Comparison of ENCODE assay signal across 8 cellular contexts in genomic region chr2:61017556-61018318, GRCh38. TPM values are rescaled to one million over a fixed set of nuclear protein-coding genes. Genes with fewer than 3 reads are reported as not detected.
DNase-seq lines count a peak whose midpoint lies in the region; ATAC-seq and TF ChIP-seq lines count a peak whose summit lies in the region.

A gene with protein sequence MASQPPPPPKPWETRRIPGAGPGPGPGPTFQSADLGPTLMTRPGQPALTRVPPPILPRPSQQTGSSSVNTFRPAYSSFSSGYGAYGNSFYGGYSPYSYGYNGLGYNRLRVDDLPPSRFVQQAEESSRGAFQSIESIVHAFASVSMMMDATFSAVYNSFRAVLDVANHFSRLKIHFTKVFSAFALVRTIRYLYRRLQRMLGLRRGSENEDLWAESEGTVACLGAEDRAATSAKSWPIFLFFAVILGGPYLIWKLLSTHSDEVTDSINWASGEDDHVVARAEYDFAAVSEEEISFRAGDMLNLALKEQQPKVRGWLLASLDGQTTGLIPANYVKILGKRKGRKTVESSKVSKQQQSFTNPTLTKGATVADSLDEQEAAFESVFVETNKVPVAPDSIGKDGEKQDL (plus strand): TSS chr2:61017720. CDS start chr2:61017760, 40 bp downstream.
Gene PUS10 (minus strand): TSS chr2:61018255. CDS start chr2:61011890, 6,365 bp downstream.

- ATAC-seq in GM18502 (IDR thresholded peaks at IDR 0.05; ENCODE audit: poor library complexity, unreplicated experiment) (peak; percentile 74), HG02938 (IDR thresholded peaks at IDR 0.05; ENCODE audit: unreplicated experiment) (peak; percentile 69)

- DNase-seq in A172 (ENCODE audit: low spot score) (peak; percentile 41), NCI-H2029 treated with DMSO at 0.1 percent for 48 hours (lab: John Stamatoyannopoulos, UW) (peak; percentile 73), cerebellar cortex (ENCODE audit: low spot score) (peak; percentile 87), kidney glomerular epithelial cell (lab: John Stamatoyannopoulos, UW) (peak; percentile 82)
- DNase-seq in stimulated activated CD4-positive, alpha-beta T cell treated with anti-CD3 and anti-CD28 coated beads, Interleukin-15, amount 100 ng/mL, for 48 hours (ENCODE audit: low read depth in 2 of 2), result peak; percentile 61 to 62

- no peak for TF ChIP-seq CTCF in WI38 (IDR thresholded peaks at IDR 0.05; ENCODE audit: low read depth, low read length)

- peak within 1 kb of the TSS; percentile 100 for H3K4me3 ChIP-seq in WI38 (ENCODE audit: low read depth, low read length)

RNA-seq across cellular contexts. Expression of the first gene that starts in this region (rescaled TPM):
- 61.3 and 82.4 TPM in 2 replicates for total RNA-seq in A172 (2014; rRNA removed; shearing (Covaris generic))

RNA-seq across cellular contexts. Expression of gene PUS10, which starts in this region (rescaled TPM):
- 5.0 and 7.5 TPM in 2 replicates for total RNA-seq in A172 (2014; rRNA removed; shearing (Covaris generic))

Comparison
In these comparisons a context has a peak if more than half of its experiments do, and no peak if none do; other contexts are left out.
1. Peak in every context shown above with its lines: DNase-seq, ATAC-seq and H3K4me3 ChIP-seq.